Comparison of ENCODE assay signal across 21 cellular contexts in genomic region chr11:12775955-12776354, GRCh38.
"Had no signal": no experiment of that assay in that cellular context is flagged by ENCODE, and none has a peak within 500 bp of the region (broad histone marks: within the 10 kb centered on the region; RNA-seq: fewer than 3 reads in every experiment).

No MANE protein-coding gene starts in this region.

- H3K36me3 Mint-ChIP-seq: stimulated activated memory B cell treated with anti-CD40 and anti-IgM and Interleukin-4, amounts not matched to agents 10 μg/mL and 1 μg/mL and 100 μg/mL, for 72 hours had no signal

- H3K4me3 Mint-ChIP-seq: activated CD4-positive, alpha-beta memory T cell treated with anti-CD3 and anti-CD28 coated beads, Interleukin-2, amount 10 ng/mL, durations not matched to agents 7 days and 5 days; activated naive CD4-positive, alpha-beta T cell treated with anti-CD3 and anti-CD28 coated beads for 36 hours; activated T-cell treated with anti-CD3 and anti-CD28 coated beads, Interleukin-2, amount 50 U/mL, for 72 hours; dendritic cell treated with granulocyte-macrophage colony-stimulating factor and Interleukin-4, amounts not matched to agents 40 ng/mL and 50 ng/mL, for 4 days; stimulated activated memory B cell treated with anti-CD40 and anti-IgM and Interleukin-4, amounts not matched to agents 10 μg/mL and 1 μg/mL and 100 μg/mL, for 72 hours; T-helper 1 cell treated with Interleukin-12 subunit alpha and Interleukin-12 subunit beta and Interleukin-4 antibody, amounts not matched to agents 30 μg/mL and 1 μg/mL, for 36 hours; WTC11 had no signal

- H3K9me3 Mint-ChIP-seq: activated CD4-positive, alpha-beta memory T cell treated with anti-CD3 and anti-CD28 coated beads, Interleukin-2, amount 10 ng/mL, durations not matched to agents 7 days and 5 days; activated naive CD4-positive, alpha-beta T cell treated with anti-CD3 and anti-CD28 coated beads for 36 hours; activated T-cell treated with anti-CD3 and anti-CD28 coated beads, Interleukin-2, amount 50 U/mL, for 72 hours; dendritic cell treated with granulocyte-macrophage colony-stimulating factor and Interleukin-4, amounts not matched to agents 40 ng/mL and 50 ng/mL, for 4 days; T-helper 1 cell treated with Interleukin-12 subunit alpha and Interleukin-12 subunit beta and Interleukin-4 antibody, amounts not matched to agents 30 μg/mL and 1 μg/mL, for 36 hours; WTC11 had no signal

- H3K27ac ChIP-seq: skin epidermis had no signal

- H3K4me3 ChIP-seq: skin epidermis, transverse colon, uterus had no signal

- H3K27me3 ChIP-seq: transverse colon, uterus had no signal

- H3K27ac Mint-ChIP-seq: activated CD4-positive, alpha-beta memory T cell treated with anti-CD3 and anti-CD28 coated beads, Interleukin-2, amount 10 ng/mL, durations not matched to agents 7 days and 5 days; activated naive CD4-positive, alpha-beta T cell treated with anti-CD3 and anti-CD28 coated beads for 36 hours; activated T-cell treated with anti-CD3 and anti-CD28 coated beads, Interleukin-2, amount 50 U/mL, for 72 hours; dendritic cell treated with granulocyte-macrophage colony-stimulating factor and Interleukin-4, amounts not matched to agents 40 ng/mL and 50 ng/mL, for 4 days; stimulated activated memory B cell treated with anti-CD40 and anti-IgM and Interleukin-4, amounts not matched to agents 10 μg/mL and 1 μg/mL and 100 μg/mL, for 72 hours; T-helper 1 cell treated with Interleukin-12 subunit alpha and Interleukin-12 subunit beta and Interleukin-4 antibody, amounts not matched to agents 30 μg/mL and 1 μg/mL, for 36 hours; WTC11 had no signal

- ATAC-seq: activated T-cell treated with anti-CD3 and anti-CD28 coated beads, Interleukin-2, amount 50 U/mL, for 72 hours; left ventricle myocardium superior; stimulated activated memory B cell treated with anti-CD40 and anti-IgM and Interleukin-4, amounts not matched to agents 10 μg/mL and 1 μg/mL and 100 μg/mL, for 72 hours; WTC11 had no signal

- H3K36me3 ChIP-seq: transverse colon, uterus had no signal

- DNase-seq: activated CD4-positive, alpha-beta memory T cell treated with anti-CD3 and anti-CD28 coated beads, Interleukin-2, amount 10 ng/mL, durations not matched to agents 7 days and 5 days; activated effector memory CD4-positive, alpha-beta T cell treated with Interleukin-2 at 50 U/mL for 16 hours; activated naive CD4-positive, alpha-beta T cell treated with anti-CD3 and anti-CD28 coated beads for 36 hours; activated T-cell treated with anti-CD3 and anti-CD28 coated beads, Interleukin-2, amount 50 U/mL, for 72 hours; amygdala; effector CD4-positive, alpha-beta T cell; hippocampal formation; left ventricle myocardium superior; mammary epithelial cell; midbrain; stimulated activated CD4-positive, alpha-beta T cell treated with anti-CD3 and anti-CD28 coated beads, Interleukin-2, amount 100 ng/mL, for 24 hours; T1000; transverse colon; uterus had no signal

- FAIRE-seq: endometrium, frontal cortex had no signal

- H3K9me3 ChIP-seq: transverse colon, uterus had no signal

- H3K4me1 Mint-ChIP-seq: stimulated activated memory B cell treated with anti-CD40 and anti-IgM and Interleukin-4, amounts not matched to agents 10 μg/mL and 1 μg/mL and 100 μg/mL, for 72 hours had no signal
